ENCODE assay signal across 2 cellular contexts in the genomic region with DNA sequence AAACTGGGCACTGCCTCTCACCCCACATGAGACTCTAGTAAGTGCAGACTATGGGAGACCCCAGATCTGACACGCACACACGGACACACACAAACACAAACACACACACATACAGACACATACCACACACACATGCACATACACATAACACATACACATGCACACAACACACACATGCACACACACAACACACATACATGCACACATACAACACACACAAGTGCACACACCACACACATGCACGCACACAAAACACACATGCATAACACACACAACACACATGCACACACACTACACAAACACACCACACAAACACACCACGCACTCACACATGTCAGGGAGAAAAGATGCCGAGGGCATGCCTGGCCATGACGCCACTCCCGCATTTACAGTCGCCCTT.
TF ChIP-seq lines count a peak whose summit lies in the region.

No MANE protein-coding gene starts in this region.

TF ChIP-seq in HepG2, 621 proteins besides CTCF, POLR2A, EP300 and RAD21 (continued from another document):
- TF ChIP-seq, protein P1, sequence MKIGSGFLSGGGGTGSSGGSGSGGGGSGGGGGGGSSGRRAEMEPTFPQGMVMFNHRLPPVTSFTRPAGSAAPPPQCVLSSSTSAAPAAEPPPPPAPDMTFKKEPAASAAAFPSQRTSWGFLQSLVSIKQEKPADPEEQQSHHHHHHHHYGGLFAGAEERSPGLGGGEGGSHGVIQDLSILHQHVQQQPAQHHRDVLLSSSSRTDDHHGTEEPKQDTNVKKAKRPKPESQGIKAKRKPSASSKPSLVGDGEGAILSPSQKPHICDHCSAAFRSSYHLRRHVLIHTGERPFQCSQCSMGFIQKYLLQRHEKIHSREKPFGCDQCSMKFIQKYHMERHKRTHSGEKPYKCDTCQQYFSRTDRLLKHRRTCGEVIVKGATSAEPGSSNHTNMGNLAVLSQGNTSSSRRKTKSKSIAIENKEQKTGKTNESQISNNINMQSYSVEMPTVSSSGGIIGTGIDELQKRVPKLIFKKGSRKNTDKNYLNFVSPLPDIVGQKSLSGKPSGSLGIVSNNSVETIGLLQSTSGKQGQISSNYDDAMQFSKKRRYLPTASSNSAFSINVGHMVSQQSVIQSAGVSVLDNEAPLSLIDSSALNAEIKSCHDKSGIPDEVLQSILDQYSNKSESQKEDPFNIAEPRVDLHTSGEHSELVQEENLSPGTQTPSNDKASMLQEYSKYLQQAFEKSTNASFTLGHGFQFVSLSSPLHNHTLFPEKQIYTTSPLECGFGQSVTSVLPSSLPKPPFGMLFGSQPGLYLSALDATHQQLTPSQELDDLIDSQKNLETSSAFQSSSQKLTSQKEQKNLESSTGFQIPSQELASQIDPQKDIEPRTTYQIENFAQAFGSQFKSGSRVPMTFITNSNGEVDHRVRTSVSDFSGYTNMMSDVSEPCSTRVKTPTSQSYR (CRISPR knock-in tag; IDR thresholded peaks at IDR 0.05; ENCODE audit: borderline replicate concordance): no peak
- TF ChIP-seq, protein P2, sequence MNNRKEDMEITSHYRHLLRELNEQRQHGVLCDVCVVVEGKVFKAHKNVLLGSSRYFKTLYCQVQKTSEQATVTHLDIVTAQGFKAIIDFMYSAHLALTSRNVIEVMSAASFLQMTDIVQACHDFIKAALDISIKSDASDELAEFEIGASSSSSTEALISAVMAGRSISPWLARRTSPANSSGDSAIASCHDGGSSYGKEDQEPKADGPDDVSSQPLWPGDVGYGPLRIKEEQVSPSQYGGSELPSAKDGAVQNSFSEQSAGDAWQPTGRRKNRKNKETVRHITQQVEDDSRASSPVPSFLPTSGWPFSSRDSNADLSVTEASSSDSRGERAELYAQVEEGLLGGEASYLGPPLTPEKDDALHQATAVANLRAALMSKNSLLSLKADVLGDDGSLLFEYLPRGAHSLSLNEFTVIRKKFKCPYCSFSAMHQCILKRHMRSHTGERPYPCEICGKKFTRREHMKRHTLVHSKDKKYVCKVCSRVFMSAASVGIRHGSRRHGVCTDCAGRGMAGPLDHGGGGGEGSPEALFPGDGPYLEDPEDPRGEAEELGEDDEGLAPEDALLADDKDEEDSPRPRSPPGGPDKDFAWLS (CRISPR knock-in tag; IDR thresholded peaks at IDR 0.05; ENCODE audit: borderline replicate concordance): no peak
- TF ChIP-seq ZNF282 (IDR thresholded peaks at IDR 0.05; ENCODE audit: partially characterized antibody) (peak; percentile 57), ZNF644 (CRISPR knock-in tag; IDR thresholded peaks at IDR 0.05; ENCODE audit: low read depth) (no peak), ZNF792 (CRISPR knock-in tag; IDR thresholded peaks at IDR 0.05) (no peak), ETV5 (CRISPR knock-in tag; IDR thresholded peaks at IDR 0.05; ENCODE audit: borderline replicate concordance) (no peak), IKZF1 (IDR thresholded peaks at IDR 0.05) (peak; percentile 71; the same call in 1 of the 2 replicates)
- TF ChIP-seq, protein P3, sequence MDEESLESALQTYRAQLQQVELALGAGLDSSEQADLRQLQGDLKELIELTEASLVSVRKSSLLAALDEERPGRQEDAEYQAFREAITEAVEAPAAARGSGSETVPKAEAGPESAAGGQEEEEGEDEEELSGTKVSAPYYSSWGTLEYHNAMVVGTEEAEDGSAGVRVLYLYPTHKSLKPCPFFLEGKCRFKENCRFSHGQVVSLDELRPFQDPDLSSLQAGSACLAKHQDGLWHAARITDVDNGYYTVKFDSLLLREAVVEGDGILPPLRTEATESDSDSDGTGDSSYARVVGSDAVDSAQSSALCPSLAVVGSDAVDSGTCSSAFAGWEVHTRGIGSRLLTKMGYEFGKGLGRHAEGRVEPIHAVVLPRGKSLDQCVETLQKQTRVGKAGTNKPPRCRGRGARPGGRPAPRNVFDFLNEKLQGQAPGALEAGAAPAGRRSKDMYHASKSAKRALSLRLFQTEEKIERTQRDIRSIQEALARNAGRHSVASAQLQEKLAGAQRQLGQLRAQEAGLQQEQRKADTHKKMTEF (CRISPR knock-in tag; IDR thresholded peaks at IDR 0.05): no peak
- TF ChIP-seq, protein P4, sequence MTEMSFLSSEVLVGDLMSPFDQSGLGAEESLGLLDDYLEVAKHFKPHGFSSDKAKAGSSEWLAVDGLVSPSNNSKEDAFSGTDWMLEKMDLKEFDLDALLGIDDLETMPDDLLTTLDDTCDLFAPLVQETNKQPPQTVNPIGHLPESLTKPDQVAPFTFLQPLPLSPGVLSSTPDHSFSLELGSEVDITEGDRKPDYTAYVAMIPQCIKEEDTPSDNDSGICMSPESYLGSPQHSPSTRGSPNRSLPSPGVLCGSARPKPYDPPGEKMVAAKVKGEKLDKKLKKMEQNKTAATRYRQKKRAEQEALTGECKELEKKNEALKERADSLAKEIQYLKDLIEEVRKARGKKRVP (CRISPR knock-in tag; IDR thresholded peaks at IDR 0.05): no peak
- TF ChIP-seq, protein P5, sequence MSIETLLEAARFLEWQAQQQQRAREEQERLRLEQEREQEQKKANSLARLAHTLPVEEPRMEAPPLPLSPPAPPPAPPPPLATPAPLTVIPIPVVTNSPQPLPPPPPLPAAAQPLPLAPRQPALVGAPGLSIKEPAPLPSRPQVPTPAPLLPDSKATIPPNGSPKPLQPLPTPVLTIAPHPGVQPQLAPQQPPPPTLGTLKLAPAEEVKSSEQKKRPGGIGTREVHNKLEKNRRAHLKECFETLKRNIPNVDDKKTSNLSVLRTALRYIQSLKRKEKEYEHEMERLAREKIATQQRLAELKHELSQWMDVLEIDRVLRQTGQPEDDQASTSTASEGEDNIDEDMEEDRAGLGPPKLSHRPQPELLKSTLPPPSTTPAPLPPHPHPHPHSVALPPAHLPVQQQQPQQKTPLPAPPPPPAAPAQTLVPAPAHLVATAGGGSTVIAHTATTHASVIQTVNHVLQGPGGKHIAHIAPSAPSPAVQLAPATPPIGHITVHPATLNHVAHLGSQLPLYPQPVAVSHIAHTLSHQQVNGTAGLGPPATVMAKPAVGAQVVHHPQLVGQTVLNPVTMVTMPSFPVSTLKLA (IDR thresholded peaks at IDR 0.05): peak; percentile 95

TF ChIP-seq in WTC11, 78 proteins besides CTCF, POLR2A, EP300 and RAD21 (continued from another document):
- TF ChIP-seq, protein P6, sequence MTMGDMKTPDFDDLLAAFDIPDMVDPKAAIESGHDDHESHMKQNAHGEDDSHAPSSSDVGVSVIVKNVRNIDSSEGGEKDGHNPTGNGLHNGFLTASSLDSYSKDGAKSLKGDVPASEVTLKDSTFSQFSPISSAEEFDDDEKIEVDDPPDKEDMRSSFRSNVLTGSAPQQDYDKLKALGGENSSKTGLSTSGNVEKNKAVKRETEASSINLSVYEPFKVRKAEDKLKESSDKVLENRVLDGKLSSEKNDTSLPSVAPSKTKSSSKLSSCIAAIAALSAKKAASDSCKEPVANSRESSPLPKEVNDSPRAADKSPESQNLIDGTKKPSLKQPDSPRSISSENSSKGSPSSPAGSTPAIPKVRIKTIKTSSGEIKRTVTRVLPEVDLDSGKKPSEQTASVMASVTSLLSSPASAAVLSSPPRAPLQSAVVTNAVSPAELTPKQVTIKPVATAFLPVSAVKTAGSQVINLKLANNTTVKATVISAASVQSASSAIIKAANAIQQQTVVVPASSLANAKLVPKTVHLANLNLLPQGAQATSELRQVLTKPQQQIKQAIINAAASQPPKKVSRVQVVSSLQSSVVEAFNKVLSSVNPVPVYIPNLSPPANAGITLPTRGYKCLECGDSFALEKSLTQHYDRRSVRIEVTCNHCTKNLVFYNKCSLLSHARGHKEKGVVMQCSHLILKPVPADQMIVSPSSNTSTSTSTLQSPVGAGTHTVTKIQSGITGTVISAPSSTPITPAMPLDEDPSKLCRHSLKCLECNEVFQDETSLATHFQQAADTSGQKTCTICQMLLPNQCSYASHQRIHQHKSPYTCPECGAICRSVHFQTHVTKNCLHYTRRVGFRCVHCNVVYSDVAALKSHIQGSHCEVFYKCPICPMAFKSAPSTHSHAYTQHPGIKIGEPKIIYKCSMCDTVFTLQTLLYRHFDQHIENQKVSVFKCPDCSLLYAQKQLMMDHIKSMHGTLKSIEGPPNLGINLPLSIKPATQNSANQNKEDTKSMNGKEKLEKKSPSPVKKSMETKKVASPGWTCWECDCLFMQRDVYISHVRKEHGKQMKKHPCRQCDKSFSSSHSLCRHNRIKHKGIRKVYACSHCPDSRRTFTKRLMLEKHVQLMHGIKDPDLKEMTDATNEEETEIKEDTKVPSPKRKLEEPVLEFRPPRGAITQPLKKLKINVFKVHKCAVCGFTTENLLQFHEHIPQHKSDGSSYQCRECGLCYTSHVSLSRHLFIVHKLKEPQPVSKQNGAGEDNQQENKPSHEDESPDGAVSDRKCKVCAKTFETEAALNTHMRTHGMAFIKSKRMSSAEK (CRISPR knock-in tag; IDR thresholded peaks at IDR 0.05; ENCODE audit: borderline replicate concordance): no peak
- TF ChIP-seq ZNF263 (CRISPR knock-in tag; IDR thresholded peaks at IDR 0.05; ENCODE audit: low read depth) (no peak), ATF1 (CRISPR knock-in tag; IDR thresholded peaks at IDR 0.05) (no peak), ZBTB21 (CRISPR knock-in tag; IDR thresholded peaks at IDR 0.05; ENCODE audit: borderline replicate concordance) (peak; percentile 72; the same call in 1 of the 2 replicates), TEAD1 (CRISPR knock-in tag; IDR thresholded peaks at IDR 0.05) (no peak)
- TF ChIP-seq, protein P7, sequence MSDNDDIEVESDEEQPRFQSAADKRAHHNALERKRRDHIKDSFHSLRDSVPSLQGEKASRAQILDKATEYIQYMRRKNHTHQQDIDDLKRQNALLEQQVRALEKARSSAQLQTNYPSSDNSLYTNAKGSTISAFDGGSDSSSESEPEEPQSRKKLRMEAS (CRISPR knock-in tag; IDR thresholded peaks at IDR 0.05): no peak
- TF ChIP-seq, protein P8, sequence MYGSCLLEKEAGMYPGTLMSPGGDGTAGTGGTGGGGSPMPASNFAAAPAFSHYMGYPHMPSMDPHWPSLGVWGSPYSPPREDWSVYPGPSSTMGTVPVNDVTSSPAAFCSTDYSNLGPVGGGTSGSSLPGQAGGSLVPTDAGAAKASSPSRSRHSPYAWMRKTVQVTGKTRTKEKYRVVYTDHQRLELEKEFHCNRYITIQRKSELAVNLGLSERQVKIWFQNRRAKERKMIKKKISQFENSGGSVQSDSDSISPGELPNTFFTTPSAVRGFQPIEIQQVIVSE (CRISPR knock-in tag; IDR thresholded peaks at IDR 0.05; ENCODE audit: borderline replicate concordance): no peak
